ENCODE assay signal across 2 cellular contexts in genomic region chr16:89898201-89898967, GRCh38.
TF ChIP-seq lines count a peak whose summit lies in the region.

No MANE protein-coding gene starts in this region.

TF ChIP-seq in HEK293, 187 proteins besides CTCF, POLR2A, EP300 and RAD21:
- no peak for TF ChIP-seq ZNF701 (tag by site-specific recombination; IDR thresholded peaks at IDR 0.05)
- TF ChIP-seq, protein P1, sequence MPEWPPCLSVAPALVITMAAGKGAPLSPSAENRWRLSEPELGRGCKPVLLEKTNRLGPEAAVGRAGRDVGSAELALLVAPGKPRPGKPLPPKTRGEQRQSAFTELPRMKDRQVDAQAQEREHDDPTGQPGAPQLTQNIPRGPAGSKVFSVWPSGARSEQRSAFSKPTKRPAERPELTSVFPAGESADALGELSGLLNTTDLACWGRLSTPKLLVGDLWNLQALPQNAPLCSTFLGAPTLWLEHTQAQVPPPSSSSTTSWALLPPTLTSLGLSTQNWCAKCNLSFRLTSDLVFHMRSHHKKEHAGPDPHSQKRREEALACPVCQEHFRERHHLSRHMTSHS (tag by site-specific recombination; IDR thresholded peaks at IDR 0.05), result no peak
- no peak for TF ChIP-seq ZNF10 (tag by site-specific recombination; IDR thresholded peaks at IDR 0.05)
- peak; percentile 82 for TF ChIP-seq EGR2 (tag by site-specific recombination; IDR thresholded peaks at IDR 0.05; ENCODE audit: low read depth)
- TF ChIP-seq SP7 (tag by site-specific recombination; IDR thresholded peaks at IDR 0.05), result no peak
- TF ChIP-seq KLF1 (tag by site-specific recombination; IDR thresholded peaks at IDR 0.05), result peak; percentile 78

TF ChIP-seq in HepG2, 621 proteins besides CTCF, POLR2A, EP300 and RAD21:
- TF ChIP-seq ZNF770 (CRISPR knock-in tag; IDR thresholded peaks at IDR 0.05), result no peak
- TF ChIP-seq BORCS8-MEF2B (CRISPR knock-in tag; IDR thresholded peaks at IDR 0.05), result 0 out of 2 replicates have a peak, but pooled peaks have one; percentile 32
- TF ChIP-seq RXRA (CRISPR knock-in tag; IDR thresholded peaks at IDR 0.05), result 0 out of 2 replicates have a peak, but pooled peaks have one; percentile 16
- TF ChIP-seq ARNT (IDR thresholded peaks at IDR 0.05), result no peak
- TF ChIP-seq ZBTB26 (CRISPR knock-in tag; IDR thresholded peaks at IDR 0.05; ENCODE audit: borderline replicate concordance), result no peak
- TF ChIP-seq ZNF83 (CRISPR knock-in tag; IDR thresholded peaks at IDR 0.05; ENCODE audit: borderline replicate concordance), result no peak
- TF ChIP-seq AGO2 (optimal IDR thresholded peaks at IDR 0.05; ENCODE audit: low read depth, low read length), result peak; percentile 74
- TF ChIP-seq, protein P2, sequence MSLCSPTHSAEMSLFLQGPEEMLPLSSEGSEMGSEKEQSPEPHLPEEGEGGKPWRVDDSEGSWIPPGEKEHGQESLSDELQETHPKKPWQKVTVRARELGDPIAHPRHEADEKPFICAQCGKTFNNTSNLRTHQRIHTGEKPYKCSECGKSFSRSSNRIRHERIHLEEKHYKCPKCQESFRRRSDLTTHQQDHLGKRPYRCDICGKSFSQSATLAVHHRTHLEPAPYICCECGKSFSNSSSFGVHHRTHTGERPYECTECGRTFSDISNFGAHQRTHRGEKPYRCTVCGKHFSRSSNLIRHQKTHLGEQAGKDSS (CRISPR knock-in tag; IDR thresholded peaks at IDR 0.05; ENCODE audit: borderline replicate concordance, low read depth), result no peak
- TF ChIP-seq ZNF432 (CRISPR knock-in tag; IDR thresholded peaks at IDR 0.05; ENCODE audit: borderline replicate concordance), result no peak
